2 cellular contexts compared by ENCODE assay signal in the genomic region with DNA sequence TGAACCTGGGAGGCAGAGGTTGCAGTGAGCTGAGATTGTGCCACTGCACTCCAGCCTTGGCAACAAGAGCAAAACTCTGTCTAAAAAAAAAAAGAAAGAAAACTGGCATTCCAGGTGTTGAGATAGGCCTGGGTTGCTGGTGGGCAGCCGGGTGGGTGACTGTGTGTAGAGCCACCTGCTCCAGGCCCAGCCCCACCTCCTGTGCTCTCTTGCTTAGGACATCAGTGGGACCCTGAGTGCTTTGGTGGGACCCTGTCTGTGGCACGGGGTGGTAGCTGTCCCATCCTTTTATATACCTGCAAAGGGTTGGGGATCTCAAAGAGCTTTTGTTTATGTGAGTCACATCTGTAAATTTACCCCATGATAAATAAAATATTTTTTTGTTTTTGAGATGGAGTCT.
TF ChIP-seq lines count a peak whose summit lies in the region.

No MANE protein-coding gene starts in this region.

TF ChIP-seq in HepG2, 621 proteins besides CTCF, POLR2A, EP300 and RAD21:
- TF ChIP-seq, protein P1, sequence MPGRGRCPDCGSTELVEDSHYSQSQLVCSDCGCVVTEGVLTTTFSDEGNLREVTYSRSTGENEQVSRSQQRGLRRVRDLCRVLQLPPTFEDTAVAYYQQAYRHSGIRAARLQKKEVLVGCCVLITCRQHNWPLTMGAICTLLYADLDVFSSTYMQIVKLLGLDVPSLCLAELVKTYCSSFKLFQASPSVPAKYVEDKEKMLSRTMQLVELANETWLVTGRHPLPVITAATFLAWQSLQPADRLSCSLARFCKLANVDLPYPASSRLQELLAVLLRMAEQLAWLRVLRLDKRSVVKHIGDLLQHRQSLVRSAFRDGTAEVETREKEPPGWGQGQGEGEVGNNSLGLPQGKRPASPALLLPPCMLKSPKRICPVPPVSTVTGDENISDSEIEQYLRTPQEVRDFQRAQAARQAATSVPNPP (CRISPR knock-in tag; IDR thresholded peaks at IDR 0.05) = no peak
- TF ChIP-seq NFYC (CRISPR knock-in tag; IDR thresholded peaks at IDR 0.05) (no peak), KDM1A (CRISPR knock-in tag; IDR thresholded peaks at IDR 0.05) (no peak), ZNF431 (CRISPR knock-in tag; IDR thresholded peaks at IDR 0.05; ENCODE audit: borderline replicate concordance, low read depth) (no peak), FOXK1 (CRISPR knock-in tag; IDR thresholded peaks at IDR 0.05; ENCODE audit: borderline replicate concordance, low read depth) (no peak), FOXA3 (CRISPR knock-in tag; IDR thresholded peaks at IDR 0.05) (no peak), ZNF589 (CRISPR knock-in tag; conservative IDR thresholded peaks at IDR 0.05) (no peak), ZNF768 (CRISPR knock-in tag; IDR thresholded peaks at IDR 0.05) (no peak), ZNF326 (CRISPR knock-in tag; IDR thresholded peaks at IDR 0.05; ENCODE audit: borderline replicate concordance) (no peak)
- TF ChIP-seq, protein P2, sequence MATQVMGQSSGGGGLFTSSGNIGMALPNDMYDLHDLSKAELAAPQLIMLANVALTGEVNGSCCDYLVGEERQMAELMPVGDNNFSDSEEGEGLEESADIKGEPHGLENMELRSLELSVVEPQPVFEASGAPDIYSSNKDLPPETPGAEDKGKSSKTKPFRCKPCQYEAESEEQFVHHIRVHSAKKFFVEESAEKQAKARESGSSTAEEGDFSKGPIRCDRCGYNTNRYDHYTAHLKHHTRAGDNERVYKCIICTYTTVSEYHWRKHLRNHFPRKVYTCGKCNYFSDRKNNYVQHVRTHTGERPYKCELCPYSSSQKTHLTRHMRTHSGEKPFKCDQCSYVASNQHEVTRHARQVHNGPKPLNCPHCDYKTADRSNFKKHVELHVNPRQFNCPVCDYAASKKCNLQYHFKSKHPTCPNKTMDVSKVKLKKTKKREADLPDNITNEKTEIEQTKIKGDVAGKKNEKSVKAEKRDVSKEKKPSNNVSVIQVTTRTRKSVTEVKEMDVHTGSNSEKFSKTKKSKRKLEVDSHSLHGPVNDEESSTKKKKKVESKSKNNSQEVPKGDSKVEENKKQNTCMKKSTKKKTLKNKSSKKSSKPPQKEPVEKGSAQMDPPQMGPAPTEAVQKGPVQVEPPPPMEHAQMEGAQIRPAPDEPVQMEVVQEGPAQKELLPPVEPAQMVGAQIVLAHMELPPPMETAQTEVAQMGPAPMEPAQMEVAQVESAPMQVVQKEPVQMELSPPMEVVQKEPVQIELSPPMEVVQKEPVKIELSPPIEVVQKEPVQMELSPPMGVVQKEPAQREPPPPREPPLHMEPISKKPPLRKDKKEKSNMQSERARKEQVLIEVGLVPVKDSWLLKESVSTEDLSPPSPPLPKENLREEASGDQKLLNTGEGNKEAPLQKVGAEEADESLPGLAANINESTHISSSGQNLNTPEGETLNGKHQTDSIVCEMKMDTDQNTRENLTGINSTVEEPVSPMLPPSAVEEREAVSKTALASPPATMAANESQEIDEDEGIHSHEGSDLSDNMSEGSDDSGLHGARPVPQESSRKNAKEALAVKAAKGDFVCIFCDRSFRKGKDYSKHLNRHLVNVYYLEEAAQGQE (IDR thresholded peaks at IDR 0.05; ENCODE audit: borderline replicate concordance in 1 of 2, low read depth in 1 of 2, low read length in 2 of 2) = no peak
- TF ChIP-seq, protein P3, sequence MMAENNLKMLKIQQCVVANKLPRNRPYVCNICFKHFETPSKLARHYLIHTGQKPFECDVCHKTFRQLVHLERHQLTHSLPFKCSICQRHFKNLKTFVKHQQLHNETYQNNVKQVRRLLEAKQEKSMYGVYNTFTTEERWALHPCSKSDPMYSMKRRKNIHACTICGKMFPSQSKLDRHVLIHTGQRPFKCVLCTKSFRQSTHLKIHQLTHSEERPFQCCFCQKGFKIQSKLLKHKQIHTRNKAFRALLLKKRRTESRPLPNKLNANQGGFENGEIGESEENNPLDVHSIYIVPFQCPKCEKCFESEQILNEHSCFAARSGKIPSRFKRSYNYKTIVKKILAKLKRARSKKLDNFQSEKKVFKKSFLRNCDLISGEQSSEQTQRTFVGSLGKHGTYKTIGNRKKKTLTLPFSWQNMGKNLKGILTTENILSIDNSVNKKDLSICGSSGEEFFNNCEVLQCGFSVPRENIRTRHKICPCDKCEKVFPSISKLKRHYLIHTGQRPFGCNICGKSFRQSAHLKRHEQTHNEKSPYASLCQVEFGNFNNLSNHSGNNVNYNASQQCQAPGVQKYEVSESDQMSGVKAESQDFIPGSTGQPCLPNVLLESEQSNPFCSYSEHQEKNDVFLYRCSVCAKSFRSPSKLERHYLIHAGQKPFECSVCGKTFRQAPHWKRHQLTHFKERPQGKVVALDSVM (CRISPR knock-in tag; IDR thresholded peaks at IDR 0.05) = no peak
- TF ChIP-seq, protein P4, sequence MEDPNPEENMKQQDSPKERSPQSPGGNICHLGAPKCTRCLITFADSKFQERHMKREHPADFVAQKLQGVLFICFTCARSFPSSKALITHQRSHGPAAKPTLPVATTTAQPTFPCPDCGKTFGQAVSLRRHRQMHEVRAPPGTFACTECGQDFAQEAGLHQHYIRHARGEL (CRISPR knock-in tag; IDR thresholded peaks at IDR 0.05) = no peak
- TF ChIP-seq, protein P5, sequence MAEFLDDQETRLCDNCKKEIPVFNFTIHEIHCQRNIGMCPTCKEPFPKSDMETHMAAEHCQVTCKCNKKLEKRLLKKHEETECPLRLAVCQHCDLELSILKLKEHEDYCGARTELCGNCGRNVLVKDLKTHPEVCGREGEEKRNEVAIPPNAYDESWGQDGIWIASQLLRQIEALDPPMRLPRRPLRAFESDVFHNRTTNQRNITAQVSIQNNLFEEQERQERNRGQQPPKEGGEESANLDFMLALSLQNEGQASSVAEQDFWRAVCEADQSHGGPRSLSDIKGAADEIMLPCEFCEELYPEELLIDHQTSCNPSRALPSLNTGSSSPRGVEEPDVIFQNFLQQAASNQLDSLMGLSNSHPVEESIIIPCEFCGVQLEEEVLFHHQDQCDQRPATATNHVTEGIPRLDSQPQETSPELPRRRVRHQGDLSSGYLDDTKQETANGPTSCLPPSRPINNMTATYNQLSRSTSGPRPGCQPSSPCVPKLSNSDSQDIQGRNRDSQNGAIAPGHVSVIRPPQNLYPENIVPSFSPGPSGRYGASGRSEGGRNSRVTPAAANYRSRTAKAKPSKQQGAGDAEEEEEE (CRISPR knock-in tag; IDR thresholded peaks at IDR 0.05; ENCODE audit: borderline replicate concordance) = no peak

TF ChIP-seq in GM12891, 5 proteins besides CTCF, POLR2A, EP300 and RAD21:
- no peak for TF ChIP-seq POU2F2 (IDR thresholded peaks at IDR 0.05; ENCODE audit: low read depth, low read length)
- TF ChIP-seq TAF1 (IDR thresholded peaks at IDR 0.05; ENCODE audit: low read depth, low read length) = no peak
- TF ChIP-seq POLR2AphosphoS5 (IDR thresholded peaks at IDR 0.05; ENCODE audit: low read depth, low read length) = no peak
- TF ChIP-seq SPI1 (IDR thresholded peaks at IDR 0.05; ENCODE audit: low read depth, low read length) = no peak
- TF ChIP-seq PAX5 (IDR thresholded peaks at IDR 0.05; ENCODE audit: insufficient read depth, low read length, severe bottlenecking) = no peak
